Comparison of ENCODE assay signal across 8 cellular contexts in the genomic region with DNA sequence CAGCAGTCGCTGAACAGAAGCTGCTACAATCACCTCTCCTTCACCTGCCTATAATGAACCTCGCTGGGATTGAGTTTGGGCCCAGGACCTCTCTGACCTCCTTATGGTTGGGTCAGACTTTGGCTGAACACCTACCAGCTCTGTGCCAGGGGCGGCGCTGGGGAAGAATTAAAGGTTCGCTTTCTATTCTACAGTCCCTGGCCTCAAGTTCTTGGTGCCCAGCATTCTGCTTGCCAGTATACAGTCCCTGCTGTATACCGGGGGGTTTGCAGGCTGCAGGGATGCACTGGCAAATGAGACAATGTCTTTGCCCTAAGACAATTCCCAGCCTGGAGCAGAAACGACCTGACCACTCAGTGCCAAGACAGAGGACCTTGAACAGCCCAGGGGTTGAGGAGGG. TPM values are rescaled to one million over a fixed set of nuclear protein-coding genes. Genes with fewer than 3 reads are reported as not detected.
DNase-seq lines count a peak whose midpoint lies in the region; ATAC-seq and TF ChIP-seq lines count a peak whose summit lies in the region.

No MANE protein-coding gene starts in this region.

- TF ChIP-seq POLR2A in lower leg skin (IDR thresholded peaks at IDR 0.05): no peak

- no peak overlapping the region for H2BK120ac ChIP-seq in trophoblast cell (ENCODE audit: insufficient read depth, low read length, poor library complexity)

- no peak overlapping the region for H3K18ac ChIP-seq in trophoblast cell (ENCODE audit: low read length)

- peak overlapping the region; percentile 98 for H3K4me2 ChIP-seq in trophoblast cell (ENCODE audit: low read length)

- no peak overlapping the region for H3K4ac ChIP-seq in trophoblast cell (ENCODE audit: low read depth, low read length)

- no peak overlapping the region for H3K27ac ChIP-seq in trophoblast cell (ENCODE audit: low read depth, low read length)

- H3K9me3 ChIP-seq in NT2/D1 (ENCODE audit: insufficient read depth, low read length): no peaks in the 10 kb centered on the region
- no peaks in the 10 kb centered on the region for H3K9me3 ChIP-seq in trophoblast cell (ENCODE audit: insufficient read depth, low read depth, low read length)

- no peak overlapping the region for H4K8ac ChIP-seq in trophoblast cell (ENCODE audit: low read depth, low read length)

- no peak overlapping the region for H2BK12ac ChIP-seq in trophoblast cell (ENCODE audit: low read length)

- H3K27ac Mint-ChIP-seq in effector memory CD8-positive, alpha-beta T cell: peak overlapping the region in 1 of 2 donors; percentile 36

- H3K36me3 ChIP-seq in NT2/D1 (ENCODE audit: insufficient read depth, insufficient read length, low read length) (no peaks in the 10 kb centered on the region), trophoblast cell (ENCODE audit: control insufficient read depth in 1 of 2, insufficient read depth in 2 of 2, low read length in 2 of 2) (no peaks in the 10 kb centered on the region)

- no peak for TF ChIP-seq CTCF in lower leg skin (IDR thresholded peaks at IDR 0.05)

- H3K79me2 ChIP-seq in trophoblast cell (ENCODE audit: control insufficient read depth, insufficient read depth, low read length, poor library complexity): peaks cover 5% of the 10 kb centered on the region

- no peak for ATAC-seq in effector memory CD8-positive, alpha-beta T cell (replicated peaks)
- no peak for ATAC-seq in GM19467 (IDR thresholded peaks at IDR 0.05; ENCODE audit: unreplicated experiment)
- ATAC-seq in GM19455 (IDR thresholded peaks at IDR 0.05; ENCODE audit: unreplicated experiment): no peak

- peak overlapping the region; percentile 74 for H3K9ac ChIP-seq in NT2/D1 (ENCODE audit: insufficient read length, low read depth)
- H3K9ac ChIP-seq in trophoblast cell (ENCODE audit: low read length): no peak overlapping the region

- H3K4me3 ChIP-seq in GM08714 (ENCODE audit: low read length) (peak overlapping the region; percentile 63; the same call in 1 of the 2 replicates), NT2/D1 (ENCODE audit: insufficient read length, low read depth) (peak overlapping the region; percentile 64), trophoblast cell (ENCODE audit: low read depth, low read length) (no peak overlapping the region), lower leg skin (ENCODE audit: low read depth, poor library complexity, severe bottlenecking) (no peak overlapping the region)

- no peak overlapping the region for H3K23ac ChIP-seq in trophoblast cell (ENCODE audit: low read length)

- peaks cover 20% of the 10 kb centered on the region for H3K27me3 ChIP-seq in NT2/D1 (ENCODE audit: insufficient read depth, insufficient read length)
- no peaks in the 10 kb centered on the region for H3K27me3 ChIP-seq in trophoblast cell (ENCODE audit: insufficient read depth, low read length)

- H3K4me1 ChIP-seq in NT2/D1 (ENCODE audit: insufficient read depth, insufficient read length) (peaks cover 5% of the 10 kb centered on the region), trophoblast cell (ENCODE audit: control insufficient read depth in 1 of 2, insufficient read depth in 2 of 2, low read length in 2 of 2) (peaks cover 5 to 14% of the 10 kb centered on the region in 2 experiments)

- H4K12ac ChIP-seq in trophoblast cell (ENCODE audit: low read depth, low read length): no peak overlapping the region

- H3K4me1 Mint-ChIP-seq in effector memory CD8-positive, alpha-beta T cell (ENCODE audit: low read depth in 2 of 2): peaks cover 17 to 19% of the 10 kb centered on the region in 2 donors

- no peak overlapping the region for H2AFZ ChIP-seq in trophoblast cell (ENCODE audit: insufficient read depth, low read length, poor library complexity)

- no peak overlapping the region for H2BK5ac ChIP-seq in trophoblast cell (ENCODE audit: low read depth, low read length, poor library complexity)

- no peaks in the 10 kb centered on the region for H3K9me3 Mint-ChIP-seq in effector memory CD8-positive, alpha-beta T cell

- intact Hi-C loops in lower leg skin (cut with DNase I; ENCODE audit: low total_unique reads): no loop called here

- H3K14ac ChIP-seq in trophoblast cell (ENCODE audit: low read length): no peak overlapping the region

- H3K4me3 Mint-ChIP-seq in effector memory CD8-positive, alpha-beta T cell: peak overlapping the region; percentile 30 to 83

- DNase-seq in NT2/D1 (ENCODE audit: low read depth, low spot score) (no peak), trophoblast cell (no peak), lower leg skin (ENCODE audit: low spot score in 2 of 2) (no peak), germinal center (ENCODE audit: low spot score) (no peak)
- DNase-seq in effector memory CD8-positive, alpha-beta T cell: no peak

- peaks cover 8% of the 10 kb centered on the region for H3K36me3 Mint-ChIP-seq in effector memory CD8-positive, alpha-beta T cell (ENCODE audit: insufficient read depth)

- no peak overlapping the region for H2AK5ac ChIP-seq in trophoblast cell (ENCODE audit: low read length)

- H4K91ac ChIP-seq in trophoblast cell (ENCODE audit: low read depth, low read length): no peak overlapping the region

- WGBS in trophoblast cell (ENCODE audit: extremely low coverage, insufficient coverage, insufficient read length): no CpG with 5 or more reads among the region's 7 CpGs
- 60 to 62% methylated on average over 7 of the region's 7 CpGs for WGBS in lower leg skin, 2 donors

- H3K79me1 ChIP-seq in trophoblast cell (ENCODE audit: low read length): peaks cover 3% of the 10 kb centered on the region

- H3K27me3 Mint-ChIP-seq in effector memory CD8-positive, alpha-beta T cell: no peaks in the 10 kb centered on the region

RNA-seq across cellular contexts. Expression of a gene that starts 0.9 kb away (rescaled TPM):
- polyA plus RNA-seq in trophoblast cell (2013): 17.7 and 17.9 TPM in 2 replicates
- total RNA-seq in lower leg skin: 10 to 100 TPM in 1 of 4 donors, 1 to 10 TPM in 3; 6.5 to 11.8 (median 8.8) TPM

Comparison
In these comparisons a context has a peak if more than half of its experiments do, and no peak if none do; other contexts are left out.
1. H3K4me3 ChIP-seq: peak in GM08714 (single experiment) and NT2/D1 (single experiment); none in trophoblast cell (single experiment) and lower leg skin (single experiment).